8 cellular contexts compared by ENCODE assay signal in genomic region chr20:45322952-45323383, GRCh38.
DNase-seq lines count a peak whose midpoint lies in the region; ATAC-seq and TF ChIP-seq lines count a peak whose summit lies in the region.

No MANE protein-coding gene starts in this region.

- peaks cover 9% of the 10 kb centered on the region for H3K4me1 ChIP-seq in MM.1S (ENCODE audit: low read length)

- no peaks in the 10 kb centered on the region for H3K9me2 ChIP-seq in MM.1S (replicated peaks; ENCODE audit: insufficient read depth, low read length)

- peak; percentile 34 for DNase-seq in EL
- no peak for DNase-seq in MM.1S
- peak in 44 of 56 donors; percentile 9 to 82 (median 38) for DNase-seq in amygdala (lab: John Stamatoyannopoulos, UW)
- peak; percentile 52 for DNase-seq in iPS-NIHi7 (ENCODE audit: extremely low spot score)
- no peak for DNase-seq in stimulated activated CD4-positive, alpha-beta T cell treated with anti-CD3 and anti-CD28 coated beads, Interleukin-15, amount 100 ng/mL, for 24 hours
- no peak for DNase-seq in DMS79 (lab: John Stamatoyannopoulos, UW)

- ATAC-seq in HG02973 (IDR thresholded peaks at IDR 0.05; ENCODE audit: unreplicated experiment) (no peak), GM21367 (IDR thresholded peaks at IDR 0.05; ENCODE audit: unreplicated experiment) (no peak)

- H3K36me3 ChIP-seq in MM.1S (replicated peaks; ENCODE audit: insufficient read depth, low read length): no peaks in the 10 kb centered on the region

- H3K79me2 ChIP-seq in MM.1S (ENCODE audit: low read length): no peaks in the 10 kb centered on the region

- H3K9ac ChIP-seq in MM.1S (ENCODE audit: low read length): no peak overlapping the region

- H3K4me2 ChIP-seq in MM.1S (ENCODE audit: low read depth, low read length): no peak overlapping the region

- peaks cover 5% of the 10 kb centered on the region; the same call in 1 of the 2 replicates for H3F3A ChIP-seq in MM.1S (ENCODE audit: insufficient read depth, low read length)

- H3K27ac ChIP-seq in MM.1S (ENCODE audit: low read length): no peak overlapping the region

- H2AFZ ChIP-seq in MM.1S (ENCODE audit: low read length): no peak overlapping the region

- no peaks in the 10 kb centered on the region for H3K9me3 ChIP-seq in MM.1S (replicated peaks; ENCODE audit: insufficient read depth, low read length)

- no peaks in the 10 kb centered on the region for H3K27me3 ChIP-seq in MM.1S (replicated peaks; ENCODE audit: insufficient read depth, low read length)

- H3K4me3 ChIP-seq in MM.1S (ENCODE audit: low read length): no peak overlapping the region

- no peaks in the 10 kb centered on the region for H4K20me1 ChIP-seq in MM.1S (ENCODE audit: insufficient read depth, low read length)

- peak; percentile 22 for TF ChIP-seq CTCF in MM.1S (IDR thresholded peaks at IDR 0.05; ENCODE audit: low read length)

Comparison
In these comparisons a context has a peak if more than half of its experiments do, and no peak if none do; other contexts are left out.
1. DNase-seq: peak in EL (single experiment), amygdala (44 of 56) and iPS-NIHi7 (single experiment); none in MM.1S (single experiment), stimulated activated CD4-positive, alpha-beta T cell treated with anti-CD3 and anti-CD28 coated beads, Interleukin-15, amount 100 ng/mL, for 24 hours (single experiment) and DMS79 (single experiment).